ENCODE assay signal across 9 cellular contexts in genomic region chr7:93043393-93043985, GRCh38.
DNase-seq lines count a peak whose midpoint lies in the region; ATAC-seq and TF ChIP-seq lines count a peak whose summit lies in the region.
"Had no signal": no experiment of that assay in that cellular context is flagged by ENCODE, and none has a peak within 500 bp of the region (broad histone marks: within the 10 kb centered on the region; RNA-seq: fewer than 3 reads in every experiment).

No MANE protein-coding gene starts in this region.

- peak overlapping the region; percentile 61 for H3K4me3 Mint-ChIP-seq in osteocyte (ENCODE audit: unreplicated experiment)
- H3K4me3 Mint-ChIP-seq: central memory CD8-positive, alpha-beta T cell had no signal

- no peaks in the 10 kb centered on the region for H3K27me3 ChIP-seq in SJSA1 (replicated peaks)
- no peaks in the 10 kb centered on the region for H3K27me3 ChIP-seq in effector memory CD4-positive, alpha-beta T cell (replicated peaks; ENCODE audit: control insufficient read depth, insufficient read depth, low read length, poor library complexity, severe bottlenecking)

- TF ChIP-seq CTCF in fibroblast of pulmonary artery (IDR thresholded peaks at IDR 0.05; ENCODE audit: low read length, missing control alignments) (no peak), osteocyte (IDR thresholded peaks at IDR 0.05) (no peak)

- H3K9me3 Mint-ChIP-seq in osteocyte (ENCODE audit: unreplicated experiment), result peaks cover 3% of the 10 kb centered on the region
- H3K9me3 Mint-ChIP-seq: central memory CD8-positive, alpha-beta T cell had no signal

- peak; percentile 97 for DNase-seq in EL
- peak; percentile 81 to 83 for DNase-seq in SJSA1 (ENCODE audit: low read depth in 1 of 2, low spot score in 2 of 2)
- DNase-seq in fibroblast of pulmonary artery (ENCODE audit: low read depth), result peak; percentile 83
- DNase-seq in osteocyte (ENCODE audit: extremely low spot score, unreplicated experiment), result peak; percentile 90
- no peak for DNase-seq in effector memory CD4-positive, alpha-beta T cell
- DNase-seq in NCI-H1694 treated with DMSO at 0.1 percent for 48 hours (lab: John Stamatoyannopoulos, UW), result no peak
- no peak for DNase-seq in NCI-H187 treated with DMSO at 0.1 percent for 48 hours (lab: John Stamatoyannopoulos, UW)

- H3K27me3 Mint-ChIP-seq in osteocyte (ENCODE audit: unreplicated experiment), result no peaks in the 10 kb centered on the region
- H3K27me3 Mint-ChIP-seq: central memory CD8-positive, alpha-beta T cell had no signal

- H3K36me3 Mint-ChIP-seq in osteocyte (ENCODE audit: unreplicated experiment), result peaks cover 4% of the 10 kb centered on the region

- peaks cover 61% of the 10 kb centered on the region for H3K4me1 ChIP-seq in SJSA1 (replicated peaks)
- no peaks in the 10 kb centered on the region for H3K4me1 ChIP-seq in effector memory CD4-positive, alpha-beta T cell (ENCODE audit: control insufficient read depth, insufficient read depth, low read length, poor library complexity, severe bottlenecking)

- H3K36me3 ChIP-seq in SJSA1, result no peaks in the 10 kb centered on the region
- no peaks in the 10 kb centered on the region for H3K36me3 ChIP-seq in effector memory CD4-positive, alpha-beta T cell (ENCODE audit: control insufficient read depth, insufficient read depth, low read length)

- H3K4me3 ChIP-seq in SJSA1, result peak overlapping the region; percentile 16
- peak overlapping the region; percentile 27 for H3K4me3 ChIP-seq in fibroblast of pulmonary artery (replicated peaks; ENCODE audit: low read depth, low read length)
- H3K4me3 ChIP-seq in effector memory CD4-positive, alpha-beta T cell (ENCODE audit: insufficient read depth, low read depth, low read length, poor library complexity, severe bottlenecking), result no peak overlapping the region

- H3K9me3 ChIP-seq in SJSA1 (replicated peaks), result no peaks in the 10 kb centered on the region
- no peaks in the 10 kb centered on the region for H3K9me3 ChIP-seq in effector memory CD4-positive, alpha-beta T cell (ENCODE audit: control insufficient read depth, low read length)

- peaks cover 47% of the 10 kb centered on the region for H3K4me1 Mint-ChIP-seq in osteocyte (ENCODE audit: unreplicated experiment)
- H3K4me1 Mint-ChIP-seq: central memory CD8-positive, alpha-beta T cell had no signal

- peak overlapping the region; percentile 93 for H3K27ac ChIP-seq in SJSA1
- no peak overlapping the region for H3K27ac ChIP-seq in effector memory CD4-positive, alpha-beta T cell (ENCODE audit: insufficient read depth, low read length, poor library complexity, severe bottlenecking)

- peak overlapping the region; percentile 96 for H3K27ac Mint-ChIP-seq in osteocyte (ENCODE audit: unreplicated experiment)

- no peak for ATAC-seq in GM21515 (IDR thresholded peaks at IDR 0.05; ENCODE audit: unreplicated experiment)

Comparison
In these comparisons a context has a peak if more than half of its experiments do, and no peak if none do; other contexts are left out.
1. DNase-seq: peak in EL (single experiment), SJSA1 (2 of 2), fibroblast of pulmonary artery (single experiment) and osteocyte (single experiment); none in effector memory CD4-positive, alpha-beta T cell (0 of 3), NCI-H1694 treated with DMSO at 0.1 percent for 48 hours (single experiment) and NCI-H187 treated with DMSO at 0.1 percent for 48 hours (single experiment).